In genomic region chr3:71576966-71577459, GRCh38 we compare ENCODE assay signal across 12 cellular contexts. TPM values are rescaled to one million over a fixed set of nuclear protein-coding genes. Genes with fewer than 3 reads are reported as not detected.
DNase-seq lines count a peak whose midpoint lies in the region; ATAC-seq and TF ChIP-seq lines count a peak whose summit lies in the region.
"Had no signal": no experiment of that assay in that cellular context is flagged by ENCODE, and none has a peak within 500 bp of the region (broad histone marks: within the 10 kb centered on the region; RNA-seq: fewer than 3 reads in every experiment).

No MANE protein-coding gene starts in this region.

- TF ChIP-seq CTCF in Caco-2 (IDR thresholded peaks at IDR 0.05; ENCODE audit: insufficient read depth in 1 of 2, low read depth in 1 of 2, low read length in 1 of 2, severe bottlenecking in 1 of 2, unreplicated experiment in 1 of 2), result no peak

- POLR2A ChIA-PET in Caco-2 (lab: Charles Lee), result no interaction called here

- no peaks in the 10 kb centered on the region for H3K27me3 Mint-ChIP-seq in Caco-2 (ENCODE audit: insufficient read depth, unreplicated experiment)

- H3K4me1 Mint-ChIP-seq in Caco-2 (ENCODE audit: low read depth, unreplicated experiment), result peaks cover 25% of the 10 kb centered on the region

- H3K4me3 ChIP-seq in Caco-2 (ENCODE audit: low read depth, low read length), result no peak overlapping the region

- BruUV-seq in Caco-2 (replicated peaks; lab: Mats Ljungman, UMichigan), result no TSS peak

- DNase-seq in Caco-2 (no peak), NAMALWA (ENCODE audit: low spot score) (peak; percentile 34), dermis blood vessel endothelial cell (peak; percentile 34), pons (ENCODE audit: low spot score) (peak; percentile 70), erythroblast (lab: John Stamatoyannopoulos, UW) (no peak)
- DNase-seq in stimulated activated naive CD4-positive, alpha-beta T cell (lab: John Stamatoyannopoulos, UW), result no peak
- no peak for DNase-seq in effector CD4-positive, alpha-beta T cell
- DNase-seq: activated CD8-positive, alpha-beta memory T cell treated with anti-CD3 and anti-CD28 coated beads, Interleukin-2, amount 10 ng/mL, durations not matched to agents 7 days and 5 days; cerebellar nuclear complex; NCI-H2227 treated with DMSO at 0.1 percent for 48 hours had no signal

- TF ChIP-seq POLR2A in erythroblast (IDR thresholded peaks at IDR 0.05; ENCODE audit: low read length), result no peak

- H3K9me3 ChIP-seq in Caco-2, result no peaks in the 10 kb centered on the region

- CTCF ChIA-PET in Caco-2 (lab: Charles Lee), result no interaction called here

- H3K4me3 Mint-ChIP-seq in Caco-2 (ENCODE audit: unreplicated experiment), result peak overlapping the region; percentile 52
- H3K4me3 Mint-ChIP-seq: activated CD8-positive, alpha-beta memory T cell treated with anti-CD3 and anti-CD28 coated beads, Interleukin-2, amount 10 ng/mL, durations not matched to agents 7 days and 5 days had no signal

- no peaks in the 10 kb centered on the region for H3K36me3 ChIP-seq in Caco-2 (ENCODE audit: control insufficient read depth, insufficient read depth, low read length)

- H3K36me3 Mint-ChIP-seq in Caco-2 (ENCODE audit: insufficient read depth, unreplicated experiment), result peaks cover 3% of the 10 kb centered on the region
- H3K36me3 Mint-ChIP-seq: activated CD8-positive, alpha-beta memory T cell treated with anti-CD3 and anti-CD28 coated beads, Interleukin-2, amount 10 ng/mL, durations not matched to agents 7 days and 5 days had no signal

- no peaks in the 10 kb centered on the region for H3K27me3 ChIP-seq in Caco-2 (replicated peaks; ENCODE audit: control insufficient read depth, insufficient read depth, low read length)

- peak overlapping the region; percentile 29 for H3K27ac Mint-ChIP-seq in Caco-2 (ENCODE audit: unreplicated experiment)
- H3K27ac Mint-ChIP-seq: activated CD8-positive, alpha-beta memory T cell treated with anti-CD3 and anti-CD28 coated beads, Interleukin-2, amount 10 ng/mL, durations not matched to agents 7 days and 5 days; activated naive CD4-positive, alpha-beta T cell treated with anti-CD3 and anti-CD28 coated beads, Interleukin-2, amount 50 U/mL, for 72 hours had no signal

- intact Hi-C loops in Caco-2 (cut with micrococcal nuclease; ENCODE audit: unreplicated experiment), result no loop called here

- H3K4me1 ChIP-seq in Caco-2, result peaks cover 19% of the 10 kb centered on the region

- H3K9me3 Mint-ChIP-seq in Caco-2 (ENCODE audit: unreplicated experiment), result no peaks in the 10 kb centered on the region
- H3K9me3 Mint-ChIP-seq: activated naive CD4-positive, alpha-beta T cell treated with anti-CD3 and anti-CD28 coated beads, Interleukin-2, amount 50 U/mL, for 72 hours had no signal

- no peak for ATAC-seq in GM21390 (IDR thresholded peaks at IDR 0.05; ENCODE audit: unreplicated experiment)
- ATAC-seq: activated CD8-positive, alpha-beta memory T cell treated with anti-CD3 and anti-CD28 coated beads, Interleukin-2, amount 10 ng/mL, durations not matched to agents 7 days and 5 days; activated naive CD4-positive, alpha-beta T cell treated with anti-CD3 and anti-CD28 coated beads, Interleukin-2, amount 50 U/mL, for 72 hours had no signal

RNA-seq across cellular contexts. Expression of gene FOXP1, which starts 6.5 kb away (rescaled TPM):
- 131 and 155 TPM in 2 replicates for total RNA-seq in Caco-2 (2022)
- 70.8 and 72.3 TPM in 2 replicates for total RNA-seq in dermis blood vessel endothelial cell

Comparison
In these comparisons a context has a peak if more than half of its experiments do, and no peak if none do; other contexts are left out.
1. DNase-seq: peak in NAMALWA (single experiment), dermis blood vessel endothelial cell (single experiment) and pons (single experiment); none in Caco-2 (0 of 2), stimulated activated naive CD4-positive, alpha-beta T cell (0 of 6), erythroblast (0 of 2) and effector CD4-positive, alpha-beta T cell (single experiment).